In genomic region chr7:18693401-18693800, GRCh38 we compare ENCODE assay signal across 8 cellular contexts.
DNase-seq lines count a peak whose midpoint lies in the region; ATAC-seq and TF ChIP-seq lines count a peak whose summit lies in the region.

No MANE protein-coding gene starts in this region.

- no peak for TF ChIP-seq POLR2A in testis (IDR thresholded peaks at IDR 0.05)

- intact Hi-C loops in testis (cut with DNase I; ENCODE audit: low total_unique reads) = no loop called here

- peak in 2 of 3 experiments; percentile 17 to 22 for TF ChIP-seq CTCF in testis (IDR thresholded peaks at IDR 0.05)

- H3K27ac ChIP-seq in testis = no peak overlapping the region

- no peak for ATAC-seq in GM21526 (IDR thresholded peaks at IDR 0.05; ENCODE audit: low FRiP score, unreplicated experiment)

- H3K27me3 ChIP-seq in testis = no peaks in the 10 kb centered on the region

- WGBS in testis, 2 donors = 22 to 35% methylated on average over 4 of the region's 4 CpGs

- DNase-seq in NCI-H1105 treated with DMSO at 0.1 percent for 48 hours (lab: John Stamatoyannopoulos, UW) (peak; percentile 17), NCI-H1105 (lab: John Stamatoyannopoulos, UW) (no peak), SK-MEL-5 (ENCODE audit: low read depth, low spot score) (peak; percentile 84), globus pallidus (ENCODE audit: low spot score) (peak; percentile 30), testis (peak; percentile 39), NCI-H187 treated with DMSO at 0.1 percent for 48 hours (lab: John Stamatoyannopoulos, UW) (no peak), inferior parietal cortex (ENCODE audit: extremely low spot score) (no peak)

- H3K9me3 ChIP-seq in testis = no peaks in the 10 kb centered on the region

- H3K4me3 ChIP-seq in testis = no peak overlapping the region

- in situ Hi-C loops in SK-MEL-5 (cut with HindIII; ENCODE audit: low pct_unique_long_range_greater_than_20kb, low sequenced_read_pairs) = no loop called here

- no peaks in the 10 kb centered on the region for H3K36me3 ChIP-seq in testis (ENCODE audit: low read depth, missing control alignments)

- no peaks in the 10 kb centered on the region for H3K4me1 ChIP-seq in testis

Comparison
In these comparisons a context has a peak if more than half of its experiments do, and no peak if none do; other contexts are left out.
1. DNase-seq: peak in NCI-H1105 treated with DMSO at 0.1 percent for 48 hours (single experiment), SK-MEL-5 (single experiment), globus pallidus (single experiment) and testis (single experiment); none in NCI-H1105 (single experiment), NCI-H187 treated with DMSO at 0.1 percent for 48 hours (single experiment) and inferior parietal cortex (single experiment).